23 cellular contexts compared by ENCODE assay signal in the genomic region with DNA sequence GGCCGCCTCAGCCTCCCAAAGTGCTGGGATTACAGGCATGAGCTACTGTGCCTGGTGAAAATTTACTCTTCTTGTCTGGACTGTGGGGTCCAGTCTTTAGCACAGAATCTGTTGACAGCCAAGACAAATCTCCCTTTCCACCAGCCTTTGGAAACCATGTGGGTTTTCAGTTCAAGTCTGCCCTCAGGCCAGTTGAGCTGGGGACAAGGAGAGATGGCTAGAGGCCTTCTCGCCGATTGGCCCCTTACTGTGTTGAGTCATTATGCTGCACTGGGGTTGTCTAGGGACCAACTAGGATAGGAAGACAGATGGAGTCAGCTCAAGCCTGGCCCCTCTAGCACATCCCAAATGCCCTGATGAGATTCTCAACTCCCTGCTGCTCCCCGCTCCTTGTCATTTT. TPM values are rescaled to one million over a fixed set of nuclear protein-coding genes. Genes with fewer than 3 reads are reported as not detected.
"Had no signal": no experiment of that assay in that cellular context is flagged by ENCODE, and none has a peak within 500 bp of the region (broad histone marks: within the 10 kb centered on the region; RNA-seq: fewer than 3 reads in every experiment).

No MANE protein-coding gene starts in this region.

- H3K27ac Mint-ChIP-seq: naive thymus-derived CD4-positive, alpha-beta T cell; stimulated activated naive B cell treated with anti-CD40 and anti-IgM and Interleukin-4, amounts not matched to agents 10 μg/mL and 1 μg/mL and 100 μg/mL, for 72 hours; stimulated activated naive CD8-positive, alpha-beta T cell treated with anti-CD3 and anti-CD28 coated beads, Interleukin-15, amount 100 ng/mL, for 72 hours had no signal

- H3K4me3 Mint-ChIP-seq: naive thymus-derived CD4-positive, alpha-beta T cell; neural crest cell; stimulated activated naive B cell treated with anti-CD40 and anti-IgM and Interleukin-4, amounts not matched to agents 10 μg/mL and 1 μg/mL and 100 μg/mL, for 72 hours; stimulated activated naive CD8-positive, alpha-beta T cell treated with anti-CD3 and anti-CD28 coated beads, Interleukin-15, amount 100 ng/mL, for 72 hours had no signal

- H3K27me3 Mint-ChIP-seq: stimulated activated naive CD8-positive, alpha-beta T cell treated with anti-CD3 and anti-CD28 coated beads, Interleukin-15, amount 100 ng/mL, for 72 hours had no signal

- H3K9me3 Mint-ChIP-seq: naive thymus-derived CD4-positive, alpha-beta T cell; neural crest cell; stimulated activated naive B cell treated with anti-CD40 and anti-IgM and Interleukin-4, amounts not matched to agents 10 μg/mL and 1 μg/mL and 100 μg/mL, for 72 hours; stimulated activated naive CD8-positive, alpha-beta T cell treated with anti-CD3 and anti-CD28 coated beads, Interleukin-15, amount 100 ng/mL, for 72 hours had no signal

- DNase-seq: effector memory CD4-positive, alpha-beta T cell; gastrocnemius medialis; left colon; left ventricle myocardium superior; mesenchymal stem cell; naive thymus-derived CD4-positive, alpha-beta T cell; posterior cingulate gyrus; spleen; stimulated activated CD4-positive, alpha-beta T cell treated with anti-CD3 and anti-CD28 coated beads, Interleukin-2, amount 100 ng/mL, for 24 hours; stimulated activated CD4-positive, alpha-beta T cell treated with anti-CD3 and anti-CD28 coated beads, Interleukin-4, amount 100 ng/mL, for 4 hours; stimulated activated naive B cell treated with anti-CD40 and anti-IgM and Interleukin-4, amounts not matched to agents 10 μg/mL and 1 μg/mL and 100 μg/mL, for 72 hours; stimulated activated naive CD8-positive, alpha-beta T cell treated with anti-CD3 and anti-CD28 coated beads, Interleukin-15, amount 100 ng/mL, for 72 hours; testis; upper lobe of right lung had no signal

- ATAC-seq: gastrocnemius medialis; left colon; left ventricle myocardium superior; naive thymus-derived CD4-positive, alpha-beta T cell; sciatic nerve; stimulated activated naive B cell treated with anti-CD40 and anti-IgM and Interleukin-4, amounts not matched to agents 10 μg/mL and 1 μg/mL and 100 μg/mL, for 72 hours; stimulated activated naive CD8-positive, alpha-beta T cell treated with anti-CD3 and anti-CD28 coated beads, Interleukin-15, amount 100 ng/mL, for 72 hours; upper lobe of right lung had no signal

- H3K4me1 Mint-ChIP-seq: naive thymus-derived CD4-positive, alpha-beta T cell; stimulated activated naive B cell treated with anti-CD40 and anti-IgM and Interleukin-4, amounts not matched to agents 10 μg/mL and 1 μg/mL and 100 μg/mL, for 72 hours; stimulated activated naive CD8-positive, alpha-beta T cell treated with anti-CD3 and anti-CD28 coated beads, Interleukin-15, amount 100 ng/mL, for 72 hours had no signal

RNA-seq across cellular contexts. Expression of gene NKAIN1, which starts 8.6 kb away (rescaled TPM):
- total RNA-seq: esophagus muscularis mucosa; fibroblast of villous mesenchyme; left ventricle myocardium superior; lung; naive thymus-derived CD4-positive, alpha-beta T cell; pulmonary artery endothelial cell; skeletal muscle tissue; spleen; subcutaneous adipose tissue; tibial nerve; upper lobe of right lung had no signal
